In the genomic region with DNA sequence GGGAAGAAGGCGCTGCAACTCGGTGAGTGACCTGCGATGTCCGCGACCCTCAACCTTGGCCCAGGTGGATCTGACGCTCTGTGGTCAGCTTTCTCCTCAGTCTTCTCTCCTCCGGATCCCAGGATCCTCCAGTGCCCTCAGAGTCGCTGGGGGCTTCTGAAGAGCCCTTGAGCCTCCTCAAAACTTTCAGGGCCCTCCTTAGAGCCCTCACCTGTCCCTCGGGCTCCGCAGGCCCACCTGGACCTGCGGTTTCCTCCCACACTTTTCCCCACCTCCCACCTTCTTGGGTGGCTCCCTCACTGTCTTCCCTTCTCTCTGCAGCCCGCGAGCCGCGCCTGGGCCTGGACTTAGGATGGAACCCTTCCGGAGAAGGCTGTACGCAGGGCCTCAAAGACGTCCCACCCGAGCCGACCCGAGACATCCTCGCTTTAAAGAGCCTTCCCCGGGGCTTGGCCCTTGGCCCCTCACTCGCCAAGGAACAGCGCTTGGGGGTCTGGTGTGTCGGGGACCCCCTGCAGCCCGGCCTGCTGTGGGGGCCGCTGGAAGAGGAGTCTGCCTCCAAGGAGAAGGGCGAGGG, we compare ENCODE assay signal across 8 cellular contexts. TPM values are rescaled to one million over a fixed set of nuclear protein-coding genes. Genes with fewer than 3 reads are reported as not detected.
DNase-seq lines count a peak whose midpoint lies in the region; TF ChIP-seq lines count a peak whose summit lies in the region.

No MANE protein-coding gene starts in this region.

- H3K27me3 ChIP-seq in SK-N-SH (ENCODE audit: insufficient read depth) (no peaks in the 10 kb centered on the region), smooth muscle cell (ENCODE audit: low read depth) (no peaks in the 10 kb centered on the region)

- H3K9me2 ChIP-seq in SK-N-SH: no peaks in the 10 kb centered on the region

- TF ChIP-seq CTCF in SK-N-SH (IDR thresholded peaks at IDR 0.05) (no peak), fibroblast of the aortic adventitia (IDR thresholded peaks at IDR 0.05; ENCODE audit: insufficient read depth, low read length) (no peak), smooth muscle cell (IDR thresholded peaks at IDR 0.05; ENCODE audit: borderline replicate concordance, insufficient read depth, poor library complexity, severe bottlenecking) (no peak)

- WGBS in SK-N-SH (ENCODE audit: low lambda C conversion rate): under 1% methylated on average over 27 of the region's 29 CpGs
- 2% methylated on average over 27 of the region's 29 CpGs for WGBS in smooth muscle cell (ENCODE audit: low lambda C conversion rate)

- H3K36me3 ChIP-seq in SK-N-SH (replicated peaks in 1 of 2; ENCODE audit: control insufficient read depth in 1 of 2, insufficient read depth in 2 of 2, low read length in 1 of 2) (peaks cover 34 to 41% of the 10 kb centered on the region in 2 experiments), smooth muscle cell (ENCODE audit: low read depth) (peaks cover 6% of the 10 kb centered on the region)

- TF ChIP-seq RAD21 in SK-N-SH (IDR thresholded peaks at IDR 0.05; ENCODE audit: low read length): no peak

- peaks cover 32% of the 10 kb centered on the region for H3K4me1 Mint-ChIP-seq in T-helper 1 cell treated with Interleukin-12 subunit alpha and Interleukin-12 subunit beta and Interleukin-4 antibody, amounts not matched to agents 30 μg/mL and 1 μg/mL, for 36 hours (ENCODE audit: low read depth)

- H3K79me2 ChIP-seq in SK-N-SH (ENCODE audit: insufficient read depth) (peaks cover 67% of the 10 kb centered on the region), smooth muscle cell (ENCODE audit: low read depth) (peaks cover 41% of the 10 kb centered on the region)

- DNase-seq in T-helper 1 cell (no peak), SK-N-SH (no peak), fibroblast of the aortic adventitia (ENCODE audit: low read depth) (no peak), smooth muscle cell (lab: John Stamatoyannopoulos, UW; ENCODE audit: unreplicated experiment) (no peak), DMS153 treated with DMSO at 0.1 percent for 48 hours (lab: John Stamatoyannopoulos, UW; ENCODE audit: unreplicated experiment) (no peak), SKM-1 treated with dmso at 0.1 percent for 144 hours (lab: John Stamatoyannopoulos, UW; ENCODE audit: unreplicated experiment) (no peak), DMS79 (lab: John Stamatoyannopoulos, UW) (no peak)

- H3K9ac ChIP-seq in SK-N-SH (peak overlapping the region; percentile 98), smooth muscle cell (ENCODE audit: low read depth) (peak overlapping the region; percentile 92)

- H3K27me3 Mint-ChIP-seq in T-helper 1 cell treated with Interleukin-12 subunit alpha and Interleukin-12 subunit beta and Interleukin-4 antibody, amounts not matched to agents 30 μg/mL and 1 μg/mL, for 36 hours (ENCODE audit: low read depth): no peaks in the 10 kb centered on the region

- H3K4me3 ChIP-seq in SK-N-SH (ENCODE audit: low read depth in 2 of 2, low read length in 1 of 2) (peak overlapping the region; percentile 87 to 96), fibroblast of the aortic adventitia (ENCODE audit: low read depth, low read length) (peak overlapping the region; percentile 99), smooth muscle cell (peak overlapping the region; percentile 73)

- TF ChIP-seq EP300 in SK-N-SH (IDR thresholded peaks at IDR 0.05; ENCODE audit: borderline replicate concordance in 1 of 2, low read depth in 1 of 2, low read length in 1 of 2): no peak

- CTCF ChIA-PET in SK-N-SH (lab: Yijun Ruan, JAX): interaction anchor here (1.1 kb wide), 2 partner anchors 11 to 30 kb away, joined by 3 to 4 read pairs; no protein-coding TSS in a partner anchor

- H2AFZ ChIP-seq in SK-N-SH (ENCODE audit: low read depth) (peak overlapping the region; percentile 94), smooth muscle cell (ENCODE audit: low read depth) (peak overlapping the region; percentile 96)

- H3K4me3 Mint-ChIP-seq in T-helper 1 cell treated with Interleukin-12 subunit alpha and Interleukin-12 subunit beta and Interleukin-4 antibody, amounts not matched to agents 30 μg/mL and 1 μg/mL, for 36 hours: peak overlapping the region; percentile 98

- H3K9me3 Mint-ChIP-seq in T-helper 1 cell treated with Interleukin-12 subunit alpha and Interleukin-12 subunit beta and Interleukin-4 antibody, amounts not matched to agents 30 μg/mL and 1 μg/mL, for 36 hours: no peaks in the 10 kb centered on the region

- POLR2A ChIA-PET in SK-N-SH (lab: Yijun Ruan, JAX): interaction anchor here (0.6 to 0.9 kb wide), 4 partner anchors 11 to 775 kb away, joined by 3 to 8 read pairs (median 3); a partner anchor contains a TSS

- H3K27ac ChIP-seq in SK-N-SH (ENCODE audit: low read depth in 2 of 2, low read length in 1 of 2) (peak overlapping the region; percentile 97 to 98), smooth muscle cell (ENCODE audit: low read depth) (peak overlapping the region; percentile 96)

- H3K27ac Mint-ChIP-seq in T-helper 1 cell treated with Interleukin-12 subunit alpha and Interleukin-12 subunit beta and Interleukin-4 antibody, amounts not matched to agents 30 μg/mL and 1 μg/mL, for 36 hours: peak overlapping the region; percentile 94

- H3K36me3 Mint-ChIP-seq in T-helper 1 cell treated with Interleukin-12 subunit alpha and Interleukin-12 subunit beta and Interleukin-4 antibody, amounts not matched to agents 30 μg/mL and 1 μg/mL, for 36 hours (ENCODE audit: low read depth): peaks cover 33% of the 10 kb centered on the region

- peaks cover 7% of the 10 kb centered on the region for H3F3A ChIP-seq in SK-N-SH (replicated peaks; ENCODE audit: insufficient read depth)
- peaks cover 8% of the 10 kb centered on the region for H3F3A ChIP-seq in smooth muscle cell (ENCODE audit: low read depth)

- H3K4me2 ChIP-seq in SK-N-SH: peak overlapping the region; percentile 97
- peak overlapping the region; percentile 100 for H3K4me2 ChIP-seq in smooth muscle cell

- peaks cover 5% of the 10 kb centered on the region; the same call in 1 of the 2 replicates for H4K20me1 ChIP-seq in SK-N-SH (ENCODE audit: insufficient read depth)
- peaks cover 10% of the 10 kb centered on the region for H4K20me1 ChIP-seq in smooth muscle cell (ENCODE audit: low read depth)

- H3K4me1 ChIP-seq in SK-N-SH (ENCODE audit: control insufficient read depth in 1 of 2, insufficient read depth in 2 of 2, low read depth in 1 of 2, low read length in 1 of 2): peaks cover 21 to 24% of the 10 kb centered on the region in 2 experiments; a peak in 3 of 4 replicates
- H3K4me1 ChIP-seq in smooth muscle cell (ENCODE audit: low read depth): peaks cover 8% of the 10 kb centered on the region

- H3K9me3 ChIP-seq in SK-N-SH (no peaks in the 10 kb centered on the region), smooth muscle cell (replicated peaks; ENCODE audit: low read depth) (no peaks in the 10 kb centered on the region)

TF ChIP-seq in SK-N-SH, 30 proteins besides CTCF, POLR2A, EP300 and RAD21 (continues in another document):
- TF ChIP-seq RFX5 (IDR thresholded peaks at IDR 0.05; ENCODE audit: low read length) (no peak), CHD2 (IDR thresholded peaks at IDR 0.05; ENCODE audit: low read length, partially characterized antibody) (no peak), JUND (IDR thresholded peaks at IDR 0.05) (no peak), SMC3 (IDR thresholded peaks at IDR 0.05; ENCODE audit: low read depth, low read length) (no peak), FOXJ3 (CRISPR knock-in tag; IDR thresholded peaks at IDR 0.05) (no peak), SIN3A (IDR thresholded peaks at IDR 0.05; ENCODE audit: borderline replicate concordance, low read depth, low read length) (no peak), GATA2 (CRISPR knock-in tag; IDR thresholded peaks at IDR 0.05) (no peak)
- TF ChIP-seq, protein P1, sequence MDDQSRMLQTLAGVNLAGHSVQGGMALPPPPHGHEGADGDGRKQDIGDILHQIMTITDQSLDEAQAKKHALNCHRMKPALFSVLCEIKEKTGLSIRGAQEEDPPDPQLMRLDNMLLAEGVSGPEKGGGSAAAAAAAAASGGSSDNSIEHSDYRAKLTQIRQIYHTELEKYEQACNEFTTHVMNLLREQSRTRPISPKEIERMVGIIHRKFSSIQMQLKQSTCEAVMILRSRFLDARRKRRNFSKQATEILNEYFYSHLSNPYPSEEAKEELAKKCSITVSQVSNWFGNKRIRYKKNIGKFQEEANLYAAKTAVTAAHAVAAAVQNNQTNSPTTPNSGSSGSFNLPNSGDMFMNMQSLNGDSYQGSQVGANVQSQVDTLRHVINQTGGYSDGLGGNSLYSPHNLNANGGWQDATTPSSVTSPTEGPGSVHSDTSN (IDR thresholded peaks at IDR 0.05): no peak

RNA-seq across cellular contexts. Expression of a gene that starts 0.3 kb away (rescaled TPM):
- polyA plus RNA-seq in SK-N-SH (2012; rRNA removed): 5.9 and 7.1 TPM in 2 replicates
- polyA plus RNA-seq in SK-N-SH (2012; cell fraction: cytosol; rRNA removed): 3.7 and 5.4 TPM in 2 replicates
- 19.3 and 23.1 TPM in 2 replicates for polyA plus RNA-seq in SK-N-SH (2012; cell fraction: nucleus; rRNA removed)
- 9.3 and 18.7 TPM in 2 replicates for total RNA-seq in fibroblast of the aortic adventitia (ENCODE audit: low replicate concordance)
- 6.2 and 13.3 TPM in 2 replicates for total RNA-seq in smooth muscle cell
- polyA plus RNA-seq in smooth muscle cell: 15.8 and 24.1 TPM in 2 replicates

RNA-seq across cellular contexts. Expression of a gene that starts 0.7 kb away (rescaled TPM):
- polyA plus RNA-seq in SK-N-SH (2012; rRNA removed) (21.3 and 27.1 TPM in 2 replicates), smooth muscle cell (92.8 and 98.4 TPM in 2 replicates)
- polyA plus RNA-seq in SK-N-SH (2012; cell fraction: cytosol; rRNA removed): 15.1 and 19.6 TPM in 2 replicates
- 40.7 and 43.0 TPM in 2 replicates for polyA plus RNA-seq in SK-N-SH (2012; cell fraction: nucleus; rRNA removed)
- total RNA-seq in fibroblast of the aortic adventitia (ENCODE audit: low replicate concordance) (52.3 and 65.2 TPM in 2 replicates), smooth muscle cell (31.0 and 40.9 TPM in 2 replicates)

RNA-seq across cellular contexts. Expression of a gene that starts 17.8 kb away (rescaled TPM):
- polyA plus RNA-seq in SK-N-SH (2012; rRNA removed) (0.07 TPM in 1 of 2 replicates, not detected in the other), smooth muscle cell (0.21 TPM in 1 of 2 replicates, not detected in the other)
- not detected in 2 replicates for polyA plus RNA-seq in SK-N-SH (2012; cell fraction: cytosol; rRNA removed)
- 0.04 TPM in 1 of 2 replicates, not detected in the other for polyA plus RNA-seq in SK-N-SH (2012; cell fraction: nucleus; rRNA removed)
- total RNA-seq in fibroblast of the aortic adventitia (ENCODE audit: low replicate concordance) (not detected in 2 replicates), smooth muscle cell (0.27 TPM in 1 of 2 replicates, not detected in the other)
